ENCODE assay signal across 8 cellular contexts in the genomic region with DNA sequence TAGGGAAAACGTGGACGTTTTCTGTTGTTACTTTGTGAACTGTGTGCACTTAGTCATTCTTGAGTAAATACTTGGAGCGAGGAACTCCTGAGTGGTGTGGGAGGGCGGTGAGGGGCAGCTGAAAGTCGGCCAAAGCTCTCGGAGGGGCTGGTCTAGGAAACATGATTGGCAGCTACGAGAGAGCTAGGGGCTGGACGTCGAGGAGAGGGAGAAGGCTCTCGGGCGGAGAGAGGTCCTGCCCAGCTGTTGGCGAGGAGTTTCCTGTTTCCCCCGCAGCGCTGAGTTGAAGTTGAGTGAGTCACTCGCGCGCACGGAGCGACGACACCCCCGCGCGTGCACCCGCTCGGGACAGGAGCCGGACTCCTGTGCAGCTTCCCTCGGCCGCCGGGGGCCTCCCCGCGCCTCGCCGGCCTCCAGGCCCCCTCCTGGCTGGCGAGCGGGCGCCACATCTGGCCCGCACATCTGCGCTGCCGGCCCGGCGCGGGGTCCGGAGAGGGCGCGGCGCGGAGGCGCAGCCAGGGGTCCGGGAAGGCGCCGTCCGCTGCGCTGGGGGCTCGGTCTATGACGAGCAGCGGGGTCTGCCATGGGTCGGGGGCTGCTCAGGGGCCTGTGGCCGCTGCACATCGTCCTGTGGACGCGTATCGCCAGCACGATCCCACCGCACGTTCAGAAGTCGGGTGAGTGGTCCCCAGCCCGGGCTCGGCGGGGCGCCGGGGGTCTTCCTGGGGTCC. TPM values are rescaled to one million over a fixed set of nuclear protein-coding genes. Genes with fewer than 3 reads are reported as not detected.
A peak's percentile ranks its signal among the peaks of the same experiment; 100 is the strongest.
DNase-seq lines count a peak whose midpoint lies in the region; ATAC-seq and TF ChIP-seq lines count a peak whose summit lies in the region.

Gene TGFBR2 (plus strand): TSS at position 301 of the 731 bp plus-strand sequence. CDS start 283 bp downstream, at position 584.

- H2AFZ ChIP-seq in PC-9 = peak within 1 kb of the TSS; percentile 81

- 0 out of 2 replicates have a peak, but pooled peaks cover 7% of the 10 kb centered on the region for H3F3A ChIP-seq in PC-9 (ENCODE audit: insufficient read depth, low read depth)

- H3K27ac ChIP-seq in PC-9 = peak within 1 kb of the TSS; percentile 67

- POLR2A ChIA-PET in PC-9 (lab: Charles Lee; ENCODE audit: unreplicated experiment) = interaction anchor here (0.5 to 0.7 kb wide), 5 partner anchors 95 to 1375 kb away, joined by 3 to 7 read pairs (median 6); partner anchors contain the start of gene ZNF860

- H3K27me3 ChIP-seq in BE2C (no peaks in the 10 kb centered on the region), PC-9 (ENCODE audit: insufficient read depth, low read depth) (no peaks in the 10 kb centered on the region), mucosa of stomach (ENCODE audit: control insufficient read depth, insufficient read depth, low read length) (no peaks in the 10 kb centered on the region)

- H3K9me2 ChIP-seq in PC-9 (ENCODE audit: insufficient read depth) = no peaks in the 10 kb centered on the region

- H3K9ac ChIP-seq in mucosa of stomach (ENCODE audit: low read length) = peak within 1 kb of the TSS; percentile 90

- intact Hi-C loops in PC-9 (cut with micrococcal nuclease; ENCODE audit: unreplicated experiment) = loop anchor here (1.0 to 5.0 kb wide), 5 partner anchors 52 to 301 kb away; no protein-coding TSS in a partner anchor

- CTCF ChIA-PET in PC-9 (lab: Charles Lee) = no interaction called here

- TF ChIP-seq CTCF in BE2C (IDR thresholded peaks at IDR 0.05; ENCODE audit: low read depth, low read length) (no peak), PC-9 (conservative IDR thresholded peaks at IDR 0.05) (no peak)

- H3K4me3 ChIP-seq in BE2C (ENCODE audit: low read depth, low read length) (peak within 1 kb of the TSS; percentile 62), PC-9 (peak within 1 kb of the TSS; percentile 80), mucosa of stomach (ENCODE audit: low read length) (peak within 1 kb of the TSS; percentile 77)

- peak; percentile 84 for ATAC-seq in HG03432 (IDR thresholded peaks at IDR 0.05; ENCODE audit: unreplicated experiment)

- H3K36me3 ChIP-seq in BE2C (no peaks in the 10 kb centered on the region), PC-9 (ENCODE audit: low read depth) (no peaks in the 10 kb centered on the region), mucosa of stomach (ENCODE audit: control insufficient read depth, insufficient read depth, low read length) (no peaks in the 10 kb centered on the region)

- H3K4me1 ChIP-seq in BE2C (no peaks in the 10 kb centered on the region), PC-9 (replicated peaks; ENCODE audit: insufficient read depth) (peaks cover 24% of the 10 kb centered on the region), mucosa of stomach (ENCODE audit: control insufficient read depth, insufficient read depth, low read length) (peaks cover 19% of the 10 kb centered on the region)

- H3K79me2 ChIP-seq in PC-9 (ENCODE audit: low read depth) = peaks cover 40% of the 10 kb centered on the region

- H3K9me3 ChIP-seq in BE2C (no peaks in the 10 kb centered on the region), PC-9 (ENCODE audit: insufficient read depth, low read depth) (no peaks in the 10 kb centered on the region), mucosa of stomach (ENCODE audit: control insufficient read depth, low read length) (no peaks in the 10 kb centered on the region)

- no peaks in the 10 kb centered on the region for H4K20me1 ChIP-seq in PC-9 (ENCODE audit: insufficient read depth)

- peak; percentile 23 for TF ChIP-seq POLR2A in GM19099 (IDR thresholded peaks at IDR 0.05; ENCODE audit: extremely low read depth, insufficient read length, low read depth)
- TF ChIP-seq POLR2A in erythroblast (IDR thresholded peaks at IDR 0.05; ENCODE audit: low read length) = peak; percentile 66

- BruUV-seq in PC-9 (replicated peaks; lab: Mats Ljungman, UMichigan) = no TSS peak

- DNase-seq in BE2C (peak; percentile 58), PC-9 (peak; percentile 85 to 92), activated T-cell treated with anti-CD3 and anti-CD28 coated beads for 48 hours (ENCODE audit: low read depth) (peak; percentile 84), erythroblast (lab: John Stamatoyannopoulos, UW) (peak; percentile 88)
- DNase-seq in stimulated activated CD8-positive, alpha-beta memory T cell treated with anti-CD3 and anti-CD28 coated beads, Interleukin-4, amount 100 ng/mL, for 48 hours = peak; percentile 89

- H3K4me2 ChIP-seq in PC-9 = peak within 1 kb of the TSS; percentile 82

RNA-seq across cellular contexts. Expression of gene TGFBR2, which starts in this region (rescaled TPM):
- 2.3 TPM for polyA plus RNA-seq in BE2C (2012; ENCODE audit: insufficient read depth, insufficient read length, low read depth)
- total RNA-seq in PC-9 (2021) = 26.4 and 33.6 TPM in 2 replicates

Comparison
In these comparisons a context has a peak if more than half of its experiments do, and no peak if none do; other contexts are left out.
1. Peak in every context shown above with its lines: DNase-seq, ATAC-seq, H3K4me3 ChIP-seq and H3K27ac ChIP-seq.